ENCODE assay signal across 8 cellular contexts in genomic region chr16:72561-73537, GRCh38. TPM values are rescaled to one million over a fixed set of nuclear protein-coding genes. Genes with fewer than 3 reads are reported as not detected.
A peak's percentile ranks its signal among the peaks of the same experiment; 100 is the strongest.
DNase-seq lines count a peak whose midpoint lies in the region; ATAC-seq and TF ChIP-seq lines count a peak whose summit lies in the region.

A gene with protein sequence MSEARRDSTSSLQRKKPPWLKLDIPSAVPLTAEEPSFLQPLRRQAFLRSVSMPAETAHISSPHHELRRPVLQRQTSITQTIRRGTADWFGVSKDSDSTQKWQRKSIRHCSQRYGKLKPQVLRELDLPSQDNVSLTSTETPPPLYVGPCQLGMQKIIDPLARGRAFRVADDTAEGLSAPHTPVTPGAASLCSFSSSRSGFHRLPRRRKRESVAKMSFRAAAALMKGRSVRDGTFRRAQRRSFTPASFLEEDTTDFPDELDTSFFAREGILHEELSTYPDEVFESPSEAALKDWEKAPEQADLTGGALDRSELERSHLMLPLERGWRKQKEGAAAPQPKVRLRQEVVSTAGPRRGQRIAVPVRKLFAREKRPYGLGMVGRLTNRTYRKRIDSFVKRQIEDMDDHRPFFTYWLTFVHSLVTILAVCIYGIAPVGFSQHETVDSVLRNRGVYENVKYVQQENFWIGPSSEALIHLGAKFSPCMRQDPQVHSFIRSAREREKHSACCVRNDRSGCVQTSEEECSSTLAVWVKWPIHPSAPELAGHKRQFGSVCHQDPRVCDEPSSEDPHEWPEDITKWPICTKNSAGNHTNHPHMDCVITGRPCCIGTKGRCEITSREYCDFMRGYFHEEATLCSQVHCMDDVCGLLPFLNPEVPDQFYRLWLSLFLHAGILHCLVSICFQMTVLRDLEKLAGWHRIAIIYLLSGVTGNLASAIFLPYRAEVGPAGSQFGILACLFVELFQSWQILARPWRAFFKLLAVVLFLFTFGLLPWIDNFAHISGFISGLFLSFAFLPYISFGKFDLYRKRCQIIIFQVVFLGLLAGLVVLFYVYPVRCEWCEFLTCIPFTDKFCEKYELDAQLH (minus strand): TSS chr16:72631. CDS start chr16:65015, 7,616 bp downstream.

- H3K9me3 Mint-ChIP-seq in dendritic cell treated with granulocyte-macrophage colony-stimulating factor and Interleukin-4, amounts not matched to agents 40 ng/mL and 50 ng/mL, for 4 days: no peaks in the 10 kb centered on the region

- ATAC-seq in left lobe of liver (peak; percentile 81), HG03135 (IDR thresholded peaks at IDR 0.05; ENCODE audit: unreplicated experiment) (no peak), GM18907 (IDR thresholded peaks at IDR 0.05; ENCODE audit: unreplicated experiment) (no peak)

- no peaks in the 10 kb centered on the region for H4K20me1 ChIP-seq in OCI-LY1 (ENCODE audit: insufficient read depth, low read length)

- H2AFZ ChIP-seq in OCI-LY1 (ENCODE audit: low read length): no peak within 1 kb of the TSS

- H3K27ac Mint-ChIP-seq in dendritic cell treated with granulocyte-macrophage colony-stimulating factor and Interleukin-4, amounts not matched to agents 40 ng/mL and 50 ng/mL, for 4 days: no peak within 1 kb of the TSS

- H3K27me3 ChIP-seq in OCI-LY1 (ENCODE audit: insufficient read depth, low read length): peaks cover 6% of the 10 kb centered on the region; the same call in 1 of the 2 replicates
- H3K27me3 ChIP-seq in stomach smooth muscle (ENCODE audit: control insufficient read depth in 1 of 2, insufficient read depth in 2 of 2, low read length in 2 of 2): no peaks in the 10 kb centered on the region

- H3K9me2 ChIP-seq in OCI-LY1 (ENCODE audit: low read depth, low read length): no peaks in the 10 kb centered on the region

- H3K27me3 Mint-ChIP-seq in dendritic cell treated with granulocyte-macrophage colony-stimulating factor and Interleukin-4, amounts not matched to agents 40 ng/mL and 50 ng/mL, for 4 days: peaks cover 74% of the 10 kb centered on the region

- peak within 1 kb of the TSS; percentile 56 for H3K4me3 Mint-ChIP-seq in dendritic cell treated with granulocyte-macrophage colony-stimulating factor and Interleukin-4, amounts not matched to agents 40 ng/mL and 50 ng/mL, for 4 days

- H3K36me3 ChIP-seq in OCI-LY1 (ENCODE audit: insufficient read depth, low read length): no peaks in the 10 kb centered on the region
- H3K36me3 ChIP-seq in stomach smooth muscle (ENCODE audit: control insufficient read depth in 2 of 2, insufficient read depth in 2 of 2, low read length in 2 of 2): no peaks in the 10 kb centered on the region

- H3K36me3 Mint-ChIP-seq in dendritic cell treated with granulocyte-macrophage colony-stimulating factor and Interleukin-4, amounts not matched to agents 40 ng/mL and 50 ng/mL, for 4 days (ENCODE audit: low read depth): no peaks in the 10 kb centered on the region

- H3F3A ChIP-seq in OCI-LY1 (ENCODE audit: insufficient read depth, low read length): no peaks in the 10 kb centered on the region

- H3K4me3 ChIP-seq in OCI-LY1 (ENCODE audit: low read depth, low read length, poor library complexity, severe bottlenecking) (no peak within 1 kb of the TSS), stomach smooth muscle (ENCODE audit: low read length in 2 of 2) (peak within 1 kb of the TSS; percentile 50 to 82)

- TF ChIP-seq CTCF in GM10266 (IDR thresholded peaks at IDR 0.05; ENCODE audit: control insufficient read depth, insufficient read depth, low read depth, missing control alignments) (no peak), OCI-LY1 (IDR thresholded peaks at IDR 0.05; ENCODE audit: low read length) (no peak)

- H3K4me1 ChIP-seq in OCI-LY1 (ENCODE audit: insufficient read depth, low read length, severe bottlenecking) (peaks cover 14% of the 10 kb centered on the region), stomach smooth muscle (ENCODE audit: control insufficient read depth, insufficient read depth, low read length) (peaks cover 85% of the 10 kb centered on the region)

- H3K27ac ChIP-seq in OCI-LY1 (ENCODE audit: low read depth, low read length, poor library complexity, severe bottlenecking): no peak within 1 kb of the TSS
- H3K27ac ChIP-seq in stomach smooth muscle (ENCODE audit: low read length): peak within 1 kb of the TSS; percentile 69

- H3K9me3 ChIP-seq in OCI-LY1 (ENCODE audit: low read length): no peaks in the 10 kb centered on the region
- H3K9me3 ChIP-seq in stomach smooth muscle (ENCODE audit: control insufficient read depth in 2 of 2, low read length in 2 of 2): no peaks in the 10 kb centered on the region

- H3K9ac ChIP-seq in OCI-LY1 (ENCODE audit: low read length) (no peak within 1 kb of the TSS), stomach smooth muscle (ENCODE audit: low read length in 2 of 2) (peak within 1 kb of the TSS; percentile 56 to 74)

- DNase-seq in GM10266 (ENCODE audit: extremely low spot score): peak; percentile 69
- peak; percentile 66 for DNase-seq in left lobe of liver (ENCODE audit: low spot score)
- no peak for DNase-seq in NCI-H2081 treated with DMSO at 0.1 percent for 48 hours (lab: John Stamatoyannopoulos, UW)

- intact Hi-C loops in dendritic cell treated with granulocyte-macrophage colony-stimulating factor and Interleukin-4, amounts not matched to agents 40 ng/mL and 50 ng/mL, for 4 days (cut with micrococcal nuclease): no loop called here

- no peaks in the 10 kb centered on the region for H3K79me2 ChIP-seq in OCI-LY1 (ENCODE audit: insufficient read depth, low read length)

- H3K4me1 Mint-ChIP-seq in dendritic cell treated with granulocyte-macrophage colony-stimulating factor and Interleukin-4, amounts not matched to agents 40 ng/mL and 50 ng/mL, for 4 days (ENCODE audit: low read depth): peaks cover 31% of the 10 kb centered on the region

- peak within 1 kb of the TSS; percentile 20; the same call in 1 of the 2 replicates for H3K4me2 ChIP-seq in OCI-LY1 (ENCODE audit: low read length)

RNA-seq across cellular contexts. Expression of the gene that starts here (rescaled TPM):
- total RNA-seq in left lobe of liver: 5.8 TPM
